8 cellular contexts compared by ENCODE assay signal in the genomic region with DNA sequence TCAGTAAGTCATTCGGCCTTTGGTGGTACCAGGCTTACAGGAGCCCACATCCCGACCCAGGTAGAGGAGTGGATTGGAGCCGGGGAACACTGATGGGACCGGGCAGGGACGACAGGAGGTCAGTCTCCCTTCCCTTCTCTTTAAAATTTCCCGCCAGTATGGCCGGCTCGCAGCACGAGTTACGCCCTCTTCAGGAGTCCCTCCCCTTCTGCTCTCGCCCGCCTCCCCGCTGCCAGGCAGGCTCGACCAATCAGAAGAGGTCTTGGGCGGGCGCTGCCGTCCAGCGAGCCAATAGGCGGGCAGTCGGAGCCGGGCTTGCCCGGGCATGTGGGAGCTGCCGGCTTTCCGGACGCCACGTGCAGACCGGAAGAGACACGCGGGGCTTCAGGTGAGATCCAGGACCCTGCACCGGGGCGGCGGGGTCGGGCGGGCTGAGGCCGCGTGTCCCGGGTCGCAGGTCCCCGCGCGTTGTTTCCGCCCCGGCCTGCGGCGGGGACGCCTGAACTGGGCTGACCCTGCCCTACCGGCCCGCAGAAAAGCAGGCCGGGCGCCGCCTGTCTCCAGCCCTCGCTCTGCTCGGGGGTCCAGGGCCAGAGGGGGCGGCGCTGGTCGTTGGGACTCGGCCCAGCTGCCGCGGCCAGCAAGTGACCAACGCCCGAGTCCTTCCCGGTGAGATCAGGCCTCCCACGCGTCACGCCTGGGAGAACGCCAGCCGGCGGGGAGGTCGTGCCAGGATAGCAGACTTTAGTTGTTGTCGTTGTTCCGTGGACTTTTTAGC. TPM values are rescaled to one million over a fixed set of nuclear protein-coding genes. Genes with fewer than 3 reads are reported as not detected.
DNase-seq lines count a peak whose midpoint lies in the region; ATAC-seq lines count a peak whose summit lies in the region.

A gene with protein sequence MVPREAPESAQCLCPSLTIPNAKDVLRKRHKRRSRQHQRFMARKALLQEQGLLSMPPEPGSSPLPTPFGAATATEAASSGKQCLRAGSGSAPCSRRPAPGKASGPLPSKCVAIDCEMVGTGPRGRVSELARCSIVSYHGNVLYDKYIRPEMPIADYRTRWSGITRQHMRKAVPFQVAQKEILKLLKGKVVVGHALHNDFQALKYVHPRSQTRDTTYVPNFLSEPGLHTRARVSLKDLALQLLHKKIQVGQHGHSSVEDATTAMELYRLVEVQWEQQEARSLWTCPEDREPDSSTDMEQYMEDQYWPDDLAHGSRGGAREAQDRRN (plus strand): TSS at position 346 of the 778 bp plus-strand sequence. CDS start 4,870 bp downstream, outside the sequence.

- ATAC-seq in GM21360 (IDR thresholded peaks at IDR 0.05; ENCODE audit: unreplicated experiment), result peak; percentile 90

- peak; percentile 96 for DNase-seq in COLO829 (ENCODE audit: low spot score)
- DNase-seq in HT-29 (ENCODE audit: low spot score), result peak; percentile 98
- DNase-seq in NK-92 treated with Interleukin-12 subunit alpha and Interleukin-12 subunit beta, amount 100 ng/mL, for 24 hours (lab: John Stamatoyannopoulos, UW), result peak; percentile 93
- peak; percentile 82 to 90 for DNase-seq in activated CD8-positive, alpha-beta memory T cell treated with anti-CD3 and anti-CD28 coated beads for 1 hour (ENCODE audit: extremely low read depth in 1 of 2, low read depth in 1 of 2)
- DNase-seq in effector CD8-positive, alpha-beta T cell (lab: John Stamatoyannopoulos, UW), result peak; percentile 89
- DNase-seq in lung microvascular endothelial cell (ENCODE audit: low read depth in 2 of 2), result peak; percentile 97 to 98
- DNase-seq in stimulated activated CD4-positive, alpha-beta T cell treated with anti-CD3 and anti-CD28 coated beads, TNF-alpha, amount 100 ng/mL, for 4 hours (ENCODE audit: low read depth in 3 of 3), result peak; percentile 89 to 92 (median 91)

RNA-seq across cellular contexts. Expression of the gene that starts here (rescaled TPM):
- total RNA-seq in HT-29 (2014; rRNA removed; shearing (Covaris generic)), result 170 and 177 TPM in 2 replicates
- total RNA-seq in lung microvascular endothelial cell, result 36.4 and 37.5 TPM in 2 replicates

Comparison
In these comparisons a context has a peak if more than half of its experiments do, and no peak if none do; other contexts are left out.
1. Peak in every context shown above with its lines: DNase-seq and ATAC-seq.